In the genomic region with DNA sequence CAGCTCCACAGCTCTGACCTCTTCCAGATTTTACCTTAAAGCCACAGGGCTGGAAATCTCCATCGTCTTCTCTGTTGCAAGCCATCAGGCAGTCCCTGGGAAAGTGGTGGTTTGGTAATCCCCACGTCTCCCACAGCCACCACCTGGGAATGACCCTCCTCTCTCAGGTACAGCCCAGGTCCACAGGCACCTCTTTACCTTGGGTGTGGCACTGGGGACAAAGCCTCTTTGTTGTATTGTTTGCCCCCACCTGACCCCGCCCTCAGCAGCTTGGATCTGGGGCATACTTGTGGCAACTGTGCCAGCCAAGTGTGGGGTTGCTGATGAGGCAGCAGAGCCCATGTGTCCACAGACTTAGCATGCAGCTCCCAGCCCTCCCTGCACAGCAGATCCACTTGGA, we compare ENCODE assay signal across 34 cellular contexts.
DNase-seq lines count a peak whose midpoint lies in the region; ATAC-seq, FAIRE-seq and TF ChIP-seq lines count a peak whose summit lies in the region.
"Had no signal": no experiment of that assay in that cellular context is flagged by ENCODE, and none has a peak within 500 bp of the region (broad histone marks: within the 10 kb centered on the region; RNA-seq: fewer than 3 reads in every experiment).

No MANE protein-coding gene starts in this region.

- no peak for FAIRE-seq in frontal cortex (lab: Jason Lieb, UNC)
- FAIRE-seq: D721Med, K562, urothelium cell line had no signal

- H3K27me3 Mint-ChIP-seq in activated CD8-positive, alpha-beta T cell treated with anti-CD3 and anti-CD28 coated beads, Interleukin-2, amount 10 ng/mL, durations not matched to agents 7 days and 5 days (ENCODE audit: low read depth): peaks cover 3% of the 10 kb centered on the region
- peaks cover 5% of the 10 kb centered on the region for H3K27me3 Mint-ChIP-seq in activated CD8-positive, alpha-beta T cell treated with anti-CD3 and anti-CD28 coated beads for 36 hours
- H3K27me3 Mint-ChIP-seq in stimulated activated memory B cell treated with anti-CD40 and anti-IgM and Interleukin-4, amounts not matched to agents 10 μg/mL and 1 μg/mL and 100 μg/mL, for 72 hours: peaks cover 15% of the 10 kb centered on the region

- CTCF ChIA-PET in activated CD8-positive, alpha-beta T cell treated with anti-CD3 and anti-CD28 coated beads, Interleukin-2, amount 10 ng/mL, durations not matched to agents 7 days and 5 days (lab: Charles Lee): interaction anchor here (1.1 kb wide), 1 partner anchor 87 kb away, joined by 3 read pairs; no protein-coding TSS in a partner anchor
- CTCF ChIA-PET in activated CD8-positive, alpha-beta T cell treated with anti-CD3 and anti-CD28 coated beads for 36 hours (lab: Charles Lee): interaction anchor here (2.8 kb wide), 1 partner anchor 88 kb away, joined by 16 read pairs; no protein-coding TSS in a partner anchor

- POLR2A ChIA-PET in activated CD8-positive, alpha-beta T cell treated with anti-CD3 and anti-CD28 coated beads, Interleukin-2, amount 10 ng/mL, durations not matched to agents 7 days and 5 days (lab: Charles Lee): interaction anchor here (0.7 kb wide), 1 partner anchor 95 kb away, joined by 3 read pairs; no protein-coding TSS in a partner anchor
- POLR2A ChIA-PET in activated CD8-positive, alpha-beta T cell treated with anti-CD3 and anti-CD28 coated beads for 36 hours (lab: Charles Lee): no interaction called here

- H3K9me3 ChIP-seq in right lobe of liver: no peaks in the 10 kb centered on the region
- H3K9me3 ChIP-seq: lower lobe of right lung, ovary, testis had no signal

- H3K4me1 ChIP-seq in right lobe of liver: no peaks in the 10 kb centered on the region
- H3K4me1 ChIP-seq: testis had no signal

- peak overlapping the region; percentile 43 for H3K27ac Mint-ChIP-seq in activated CD8-positive, alpha-beta T cell treated with anti-CD3 and anti-CD28 coated beads, Interleukin-2, amount 10 ng/mL, durations not matched to agents 7 days and 5 days
- H3K27ac Mint-ChIP-seq in activated CD8-positive, alpha-beta T cell treated with anti-CD3 and anti-CD28 coated beads for 36 hours: no peak overlapping the region
- peak overlapping the region; percentile 5 for H3K27ac Mint-ChIP-seq in stimulated activated memory B cell treated with anti-CD40 and anti-IgM and Interleukin-4, amounts not matched to agents 10 μg/mL and 1 μg/mL and 100 μg/mL, for 72 hours
- H3K27ac Mint-ChIP-seq: CD14-positive monocyte; dendritic cell treated with granulocyte-macrophage colony-stimulating factor and Interleukin-4, amounts not matched to agents 40 ng/mL and 50 ng/mL, for 4 days; nephron progenitor cell had no signal

- peaks cover 83% of the 10 kb centered on the region for H3K4me1 Mint-ChIP-seq in activated CD8-positive, alpha-beta T cell treated with anti-CD3 and anti-CD28 coated beads, Interleukin-2, amount 10 ng/mL, durations not matched to agents 7 days and 5 days (ENCODE audit: low read depth)
- peaks cover 52% of the 10 kb centered on the region for H3K4me1 Mint-ChIP-seq in activated CD8-positive, alpha-beta T cell treated with anti-CD3 and anti-CD28 coated beads for 36 hours (ENCODE audit: low read depth)
- peaks cover 50% of the 10 kb centered on the region for H3K4me1 Mint-ChIP-seq in stimulated activated memory B cell treated with anti-CD40 and anti-IgM and Interleukin-4, amounts not matched to agents 10 μg/mL and 1 μg/mL and 100 μg/mL, for 72 hours

- no peak overlapping the region for H3K27ac ChIP-seq in right lobe of liver
- H3K27ac ChIP-seq: heart right ventricle, lower lobe of right lung, ovary, testis had no signal

- H3K27me3 ChIP-seq in right lobe of liver: no peaks in the 10 kb centered on the region
- H3K27me3 ChIP-seq: heart right ventricle, ovary, testis had no signal

- DNase-seq in activated CD8-positive, alpha-beta T cell treated with anti-CD3 and anti-CD28 coated beads, Interleukin-2, amount 10 ng/mL, durations not matched to agents 7 days and 5 days: peak; percentile 19
- no peak for DNase-seq in activated CD8-positive, alpha-beta T cell treated with anti-CD3 and anti-CD28 coated beads for 36 hours
- peak; percentile 92 for DNase-seq in SW480 (ENCODE audit: low spot score)
- peak; percentile 1 for DNase-seq in hepatic stellate cell (ENCODE audit: low spot score)
- DNase-seq in frontal cortex (ENCODE audit: low spot score in 2 of 2): no peak
- no peak for DNase-seq in right lobe of liver
- DNase-seq: activated CD4-positive, CD25-positive, alpha-beta regulatory T cell treated with anti-CD3 and anti-CD28 coated beads, Interleukin-2, amount 50 U/mL, for 72 hours; activated CD8-positive, alpha-beta memory T cell treated with anti-CD3 and anti-CD28 coated beads for 24 hours; activated gamma-delta T cell treated with Interleukin-2 at 50 U/mL for 16 hours; activated T-cell treated with anti-CD3 and anti-CD28 coated beads for 4 hours; central memory CD4-positive, alpha-beta T cell; foreskin melanocyte; heart right ventricle; kidney glomerular epithelial cell; lower lobe of right lung; NCI-H1092 treated with DMSO at 0.1 percent for 48 hours; NCI-H187 treated with DMSO at 0.1 percent for 48 hours; NCI-H2171; NCI-H524 treated with DMSO at 0.1 percent for 48 hours; nephron progenitor cell; ovary; retina; Right ventricle myocardium superior; stimulated activated naive CD8-positive, alpha-beta T cell treated with anti-CD3 and anti-CD28 coated beads, Interleukin-15, Interleukin-2, amounts not matched to agents 100 U/mL and 50 U/mL, for 24 hours; testis had no signal

- H3K9me3 Mint-ChIP-seq in activated CD8-positive, alpha-beta T cell treated with anti-CD3 and anti-CD28 coated beads, Interleukin-2, amount 10 ng/mL, durations not matched to agents 7 days and 5 days (ENCODE audit: insufficient read depth): peaks cover 3% of the 10 kb centered on the region
- no peaks in the 10 kb centered on the region for H3K9me3 Mint-ChIP-seq in activated CD8-positive, alpha-beta T cell treated with anti-CD3 and anti-CD28 coated beads for 36 hours
- H3K9me3 Mint-ChIP-seq in stimulated activated memory B cell treated with anti-CD40 and anti-IgM and Interleukin-4, amounts not matched to agents 10 μg/mL and 1 μg/mL and 100 μg/mL, for 72 hours: no peaks in the 10 kb centered on the region
- H3K9me3 Mint-ChIP-seq: CD14-positive monocyte; dendritic cell treated with granulocyte-macrophage colony-stimulating factor and Interleukin-4, amounts not matched to agents 40 ng/mL and 50 ng/mL, for 4 days had no signal

- peaks cover 17% of the 10 kb centered on the region for H3K36me3 Mint-ChIP-seq in activated CD8-positive, alpha-beta T cell treated with anti-CD3 and anti-CD28 coated beads, Interleukin-2, amount 10 ng/mL, durations not matched to agents 7 days and 5 days (ENCODE audit: low read depth)
- no peaks in the 10 kb centered on the region for H3K36me3 Mint-ChIP-seq in activated CD8-positive, alpha-beta T cell treated with anti-CD3 and anti-CD28 coated beads for 36 hours (ENCODE audit: low read depth)
- no peaks in the 10 kb centered on the region for H3K36me3 Mint-ChIP-seq in stimulated activated memory B cell treated with anti-CD40 and anti-IgM and Interleukin-4, amounts not matched to agents 10 μg/mL and 1 μg/mL and 100 μg/mL, for 72 hours
- H3K36me3 Mint-ChIP-seq: CD14-positive monocyte had no signal

- intact Hi-C loops in activated CD8-positive, alpha-beta T cell treated with anti-CD3 and anti-CD28 coated beads for 36 hours (cut with micrococcal nuclease): no loop called here
- intact Hi-C loops in right lobe of liver (cut with DNase I): no loop called here

- H3K4me3 ChIP-seq in right lobe of liver: no peak overlapping the region
- H3K4me3 ChIP-seq: heart right ventricle, K562, lower lobe of right lung, ovary, skin epidermis, testis had no signal

- H3K36me3 ChIP-seq in right lobe of liver: no peaks in the 10 kb centered on the region
- H3K36me3 ChIP-seq: heart right ventricle, lower lobe of right lung, ovary had no signal

- no peak for TF ChIP-seq CTCF in activated CD8-positive, alpha-beta T cell treated with anti-CD3 and anti-CD28 coated beads for 36 hours (IDR thresholded peaks at IDR 0.05)
- TF ChIP-seq CTCF in right lobe of liver (IDR thresholded peaks at IDR 0.05): no peak

- no peak overlapping the region for H3K4me3 Mint-ChIP-seq in activated CD8-positive, alpha-beta T cell treated with anti-CD3 and anti-CD28 coated beads, Interleukin-2, amount 10 ng/mL, durations not matched to agents 7 days and 5 days
- no peak overlapping the region for H3K4me3 Mint-ChIP-seq in activated CD8-positive, alpha-beta T cell treated with anti-CD3 and anti-CD28 coated beads for 36 hours
- H3K4me3 Mint-ChIP-seq in stimulated activated memory B cell treated with anti-CD40 and anti-IgM and Interleukin-4, amounts not matched to agents 10 μg/mL and 1 μg/mL and 100 μg/mL, for 72 hours: no peak overlapping the region
- H3K4me3 Mint-ChIP-seq: CD14-positive monocyte; dendritic cell treated with granulocyte-macrophage colony-stimulating factor and Interleukin-4, amounts not matched to agents 40 ng/mL and 50 ng/mL, for 4 days; nephron progenitor cell had no signal

- ATAC-seq in activated CD8-positive, alpha-beta T cell treated with anti-CD3 and anti-CD28 coated beads, Interleukin-2, amount 10 ng/mL, durations not matched to agents 7 days and 5 days: no peak
- ATAC-seq in activated CD8-positive, alpha-beta T cell treated with anti-CD3 and anti-CD28 coated beads for 36 hours: no peak
- no peak for ATAC-seq in stimulated activated memory B cell treated with anti-CD40 and anti-IgM and Interleukin-4, amounts not matched to agents 10 μg/mL and 1 μg/mL and 100 μg/mL, for 72 hours
- ATAC-seq in right lobe of liver: no peak
- no peak for ATAC-seq in GM18517 (IDR thresholded peaks at IDR 0.05; ENCODE audit: unreplicated experiment)
- ATAC-seq: heart right ventricle; K562; lower lobe of right lung; Panc1; stimulated activated naive CD8-positive, alpha-beta T cell treated with anti-CD3 and anti-CD28 coated beads, Interleukin-15, Interleukin-2, amounts not matched to agents 100 U/mL and 50 U/mL, for 24 hours had no signal

- no peak for TF ChIP-seq POLR2A in right lobe of liver (IDR thresholded peaks at IDR 0.05)

- WGBS in right lobe of liver (ENCODE audit: insufficient coverage, low coverage, low lambda C conversion rate, missing lambda C conversion rate): 50% methylated on average over 1 of the region's 3 CpGs

Comparison
In these comparisons a context has a peak if more than half of its experiments do, and no peak if none do; other contexts are left out.
1. DNase-seq: peak in activated CD8-positive, alpha-beta T cell treated with anti-CD3 and anti-CD28 coated beads, Interleukin-2, amount 10 ng/mL, durations not matched to agents 7 days and 5 days (single experiment), SW480 (single experiment) and hepatic stellate cell (single experiment); none in activated CD8-positive, alpha-beta T cell treated with anti-CD3 and anti-CD28 coated beads for 36 hours (single experiment), frontal cortex (0 of 2) and right lobe of liver (0 of 3).